27 cellular contexts compared by ENCODE assay signal in genomic region chr7:71618281-71618680, GRCh38.
DNase-seq lines count a peak whose midpoint lies in the region; ATAC-seq, FAIRE-seq and TF ChIP-seq lines count a peak whose summit lies in the region.
"Had no signal": no experiment of that assay in that cellular context is flagged by ENCODE, and none has a peak within 500 bp of the region (broad histone marks: within the 10 kb centered on the region; RNA-seq: fewer than 3 reads in every experiment).

No MANE protein-coding gene starts in this region.

- peaks cover 14% of the 10 kb centered on the region for H3K4me1 ChIP-seq in astrocyte (ENCODE audit: insufficient read depth, low read length)
- peaks cover 0 to 20% (median 3%) of the 10 kb centered on the region in 3 donors for H3K4me1 ChIP-seq in esophagus squamous epithelium

- intact Hi-C loops in esophagus squamous epithelium (cut with DNase I): no loop called here

- TF ChIP-seq CTCF in astrocyte (IDR thresholded peaks at IDR 0.05; ENCODE audit: insufficient read depth, low read depth, low read length) (no peak), osteocyte (IDR thresholded peaks at IDR 0.05) (no peak), esophagus squamous epithelium (IDR thresholded peaks at IDR 0.05) (no peak)

- H3K9ac ChIP-seq in astrocyte (ENCODE audit: low read length): no peak overlapping the region
- H3K9ac ChIP-seq: neural progenitor cell had no signal

- H3K27ac ChIP-seq in astrocyte (ENCODE audit: low read depth, low read length) (no peak overlapping the region), esophagus squamous epithelium (no peak overlapping the region)
- H3K27ac ChIP-seq: neural progenitor cell, suprapubic skin, VCaP had no signal

- H3K27me3 ChIP-seq in astrocyte (ENCODE audit: insufficient read depth, low read length): no peaks in the 10 kb centered on the region
- no peaks in the 10 kb centered on the region for H3K27me3 ChIP-seq in esophagus squamous epithelium
- H3K27me3 ChIP-seq: neural progenitor cell, suprapubic skin had no signal

- no peaks in the 10 kb centered on the region for H3K9me3 ChIP-seq in astrocyte (ENCODE audit: insufficient read depth, low read depth, low read length)
- H3K9me3 ChIP-seq in esophagus squamous epithelium: no peaks in the 10 kb centered on the region

- WGBS in esophagus squamous epithelium, 2 donors: 43 to 47% methylated on average over 2 of the region's 2 CpGs

- no peak overlapping the region for H3K4me2 ChIP-seq in astrocyte (ENCODE audit: low read length)
- H3K4me2 ChIP-seq: GM23338, neural progenitor cell had no signal

- peaks cover 7% of the 10 kb centered on the region for H3K36me3 Mint-ChIP-seq in astrocyte (ENCODE audit: low read depth, unreplicated experiment)
- no peaks in the 10 kb centered on the region for H3K36me3 Mint-ChIP-seq in osteocyte (ENCODE audit: unreplicated experiment)
- H3K36me3 Mint-ChIP-seq: activated naive CD8-positive, alpha-beta T cell; immature natural killer cell; memory B cell; neural progenitor cell had no signal

- H3K4me1 Mint-ChIP-seq in astrocyte (ENCODE audit: low read depth, unreplicated experiment) (peaks cover 33% of the 10 kb centered on the region), osteocyte (ENCODE audit: unreplicated experiment) (peaks cover 31% of the 10 kb centered on the region)
- H3K4me1 Mint-ChIP-seq: activated CD4-positive, alpha-beta T cell treated with anti-CD3 and anti-CD28 coated beads, Interleukin-2, amount 10 ng/mL, durations not matched to agents 24 days and 14 days; immature natural killer cell had no signal

- H3K27ac Mint-ChIP-seq in astrocyte (ENCODE audit: unreplicated experiment) (peak overlapping the region; percentile 37), osteocyte (ENCODE audit: unreplicated experiment) (peak overlapping the region; percentile 48)
- H3K27ac Mint-ChIP-seq: activated CD4-positive, alpha-beta T cell treated with anti-CD3 and anti-CD28 coated beads, Interleukin-2, amount 10 ng/mL, durations not matched to agents 24 days and 14 days; activated naive CD8-positive, alpha-beta T cell; GM23338; immature natural killer cell; memory B cell; neural progenitor cell had no signal

- H4K20me1 ChIP-seq in astrocyte (ENCODE audit: insufficient read depth, low read length): no peaks in the 10 kb centered on the region

- FAIRE-seq in astrocyte (lab: Jason Lieb, UNC): no peak
- FAIRE-seq: RCC 7860, small intestine had no signal

- H3K27me3 Mint-ChIP-seq in astrocyte (ENCODE audit: low read depth, unreplicated experiment): no peaks in the 10 kb centered on the region
- H3K27me3 Mint-ChIP-seq in osteocyte (ENCODE audit: unreplicated experiment): no peaks in the 10 kb centered on the region
- H3K27me3 Mint-ChIP-seq: activated CD4-positive, alpha-beta T cell treated with anti-CD3 and anti-CD28 coated beads, Interleukin-2, amount 10 ng/mL, durations not matched to agents 24 days and 14 days; activated naive CD8-positive, alpha-beta T cell; memory B cell had no signal

- H3K9me3 Mint-ChIP-seq in astrocyte (ENCODE audit: unreplicated experiment) (peaks cover 6% of the 10 kb centered on the region), osteocyte (ENCODE audit: unreplicated experiment) (peaks cover 10% of the 10 kb centered on the region)
- H3K9me3 Mint-ChIP-seq: neural progenitor cell had no signal

- TF ChIP-seq POLR2A in esophagus squamous epithelium (IDR thresholded peaks at IDR 0.05): no peak

- H2AFZ ChIP-seq in astrocyte (ENCODE audit: low read depth, low read length): no peak overlapping the region
- H2AFZ ChIP-seq: GM23338, neural progenitor cell had no signal

- no peak overlapping the region for H3K4me3 ChIP-seq in astrocyte (ENCODE audit: insufficient read depth, low read depth, low read length)
- no peak overlapping the region for H3K4me3 ChIP-seq in esophagus squamous epithelium
- H3K4me3 ChIP-seq: GM23338, neural progenitor cell, suprapubic skin had no signal

- H3K36me3 ChIP-seq in astrocyte (ENCODE audit: insufficient read depth, low read length) (no peaks in the 10 kb centered on the region), esophagus squamous epithelium (no peaks in the 10 kb centered on the region)
- H3K36me3 ChIP-seq: neural progenitor cell, suprapubic skin had no signal

- no peak for ATAC-seq in HG02981 (IDR thresholded peaks at IDR 0.05; ENCODE audit: unreplicated experiment)
- ATAC-seq: GM23338, left lobe of liver had no signal

- no peaks in the 10 kb centered on the region for H3K79me2 ChIP-seq in astrocyte (ENCODE audit: insufficient read depth, low read length)

- peak; percentile 37 for DNase-seq in GM04503 (ENCODE audit: low read depth)
- peak; percentile 82 for DNase-seq in astrocyte (ENCODE audit: low read depth)
- peak; percentile 3 for DNase-seq in fibroblast of gingiva (ENCODE audit: low read depth)
- DNase-seq in osteocyte (ENCODE audit: extremely low spot score, unreplicated experiment): no peak
- no peak for DNase-seq in esophagus squamous epithelium (lab: John Stamatoyannopoulos, UW)
- no peak for DNase-seq in activated gamma-delta T cell (lab: John Stamatoyannopoulos, UW)
- DNase-seq: activated CD4-positive, alpha-beta T cell treated with anti-CD3 and anti-CD28 coated beads, Interleukin-2, amount 10 ng/mL, durations not matched to agents 24 days and 14 days; central memory CD4-positive, alpha-beta T cell; DMS53; immature natural killer cell; NCI-H1048; NCI-H2107; NCI-H345; NCI-H774; SIG-M5; small intestine; stimulated activated naive CD4-positive, alpha-beta T cell; T1000 had no signal

- H3K4me3 Mint-ChIP-seq in astrocyte (ENCODE audit: unreplicated experiment) (no peak overlapping the region), osteocyte (ENCODE audit: unreplicated experiment) (no peak overlapping the region)
- H3K4me3 Mint-ChIP-seq: activated CD4-positive, alpha-beta T cell treated with anti-CD3 and anti-CD28 coated beads, Interleukin-2, amount 10 ng/mL, durations not matched to agents 24 days and 14 days; activated naive CD8-positive, alpha-beta T cell; GM23338; immature natural killer cell; memory B cell; neural progenitor cell had no signal

Comparison
In these comparisons a context has a peak if more than half of its experiments do, and no peak if none do; other contexts are left out.
1. DNase-seq: peak in GM04503 (single experiment), astrocyte (single experiment) and fibroblast of gingiva (single experiment); none in osteocyte (single experiment), esophagus squamous epithelium (single experiment) and activated gamma-delta T cell (single experiment).